Comparison of ENCODE assay signal across 12 cellular contexts in the genomic region with DNA sequence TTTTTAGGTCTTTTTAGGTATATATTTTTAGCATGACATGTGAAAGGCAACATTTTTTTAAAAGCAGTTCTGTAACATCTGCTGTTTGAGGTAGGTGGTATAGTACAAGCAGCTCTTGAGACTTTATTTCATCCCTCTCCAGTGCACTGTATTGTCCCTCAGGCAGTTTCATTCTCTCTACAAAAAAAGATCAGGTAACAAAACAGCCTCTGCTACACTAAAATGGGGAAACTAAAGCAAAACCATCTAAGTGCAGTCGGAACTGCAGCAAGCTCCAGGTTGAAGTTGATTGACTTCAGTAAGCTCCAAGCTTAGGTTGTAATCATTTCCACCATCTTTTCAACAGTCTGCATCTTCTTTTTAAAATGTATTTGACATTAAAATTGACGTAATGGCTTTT.
DNase-seq lines count a peak whose midpoint lies in the region; ATAC-seq and TF ChIP-seq lines count a peak whose summit lies in the region.
"Had no signal": no experiment of that assay in that cellular context is flagged by ENCODE, and none has a peak within 500 bp of the region (broad histone marks: within the 10 kb centered on the region; RNA-seq: fewer than 3 reads in every experiment).

No MANE protein-coding gene starts in this region.

- peak overlapping the region; percentile 57 for H3K4me3 ChIP-seq in OCI-LY3 (ENCODE audit: low read length)
- H3K4me3 ChIP-seq in right atrium auricular region, result no peak overlapping the region

- peak overlapping the region; percentile 47 for H3K9ac ChIP-seq in OCI-LY3 (ENCODE audit: low read length)

- H3K27ac ChIP-seq in OCI-LY3 (ENCODE audit: low read length), result peak overlapping the region; percentile 94
- no peak overlapping the region for H3K27ac ChIP-seq in right atrium auricular region

- peak overlapping the region; percentile 69 for H3K4me2 ChIP-seq in OCI-LY3 (ENCODE audit: low read length)

- no peaks in the 10 kb centered on the region for H3K79me2 ChIP-seq in OCI-LY3 (ENCODE audit: low read length)

- ATAC-seq in GM18867 (IDR thresholded peaks at IDR 0.05; ENCODE audit: unreplicated experiment) (peak; percentile 86), GM21526 (IDR thresholded peaks at IDR 0.05; ENCODE audit: low FRiP score, unreplicated experiment) (peak; percentile 92), HG03064 (IDR thresholded peaks at IDR 0.05; ENCODE audit: low read depth, unreplicated experiment) (peak; percentile 81)

- H3K9me3 ChIP-seq in OCI-LY3 (ENCODE audit: insufficient read depth, low read length) (no peaks in the 10 kb centered on the region), right atrium auricular region (no peaks in the 10 kb centered on the region)

- H2AFZ ChIP-seq in OCI-LY3 (ENCODE audit: low read depth, low read length), result no peak overlapping the region

- H3K36me3 ChIP-seq in OCI-LY3 (replicated peaks; ENCODE audit: low read depth, low read length) (no peaks in the 10 kb centered on the region), right atrium auricular region (no peaks in the 10 kb centered on the region)

- TF ChIP-seq CTCF in OCI-LY3 (IDR thresholded peaks at IDR 0.05; ENCODE audit: low read depth, low read length) (no peak), right atrium auricular region (IDR thresholded peaks at IDR 0.05) (no peak)

- no peak for DNase-seq in T1000 (lab: John Stamatoyannopoulos, UW)
- DNase-seq in NCI-H2196 treated with DMSO at 0.1 percent for 48 hours (lab: John Stamatoyannopoulos, UW; ENCODE audit: unreplicated experiment), result no peak
- no peak for DNase-seq in right atrium auricular region (ENCODE audit: low spot score)
- DNase-seq in NCI-H1417 treated with DMSO at 0.1 percent for 48 hours (lab: John Stamatoyannopoulos, UW), result no peak
- DNase-seq: caudate nucleus, islet precursor cell, NCI-H2029, RPMI8226 had no signal

- H4K20me1 ChIP-seq in OCI-LY3 (ENCODE audit: insufficient read depth, low read length), result no peaks in the 10 kb centered on the region

- H3K4me1 ChIP-seq in OCI-LY3 (ENCODE audit: low read length) (peaks cover 43% of the 10 kb centered on the region), right atrium auricular region (no peaks in the 10 kb centered on the region)

- H3K27me3 ChIP-seq in OCI-LY3 (ENCODE audit: low read depth, low read length) (no peaks in the 10 kb centered on the region), right atrium auricular region (no peaks in the 10 kb centered on the region)
